In genomic region chr17:10673318-10673717, GRCh38 we compare ENCODE assay signal across 28 cellular contexts.
"Had no signal": no experiment of that assay in that cellular context is flagged by ENCODE, and none has a peak within 500 bp of the region (broad histone marks: within the 10 kb centered on the region; RNA-seq: fewer than 3 reads in every experiment).

No MANE protein-coding gene starts in this region.

- H3K4me3 Mint-ChIP-seq: activated B cell treated with CpG ODN at 0.5 μM for 24 hours; activated CD4-positive, alpha-beta T cell treated with anti-CD3 and anti-CD28 coated beads for 36 hours; activated naive CD4-positive, alpha-beta T cell treated with anti-CD3 and anti-CD28 coated beads for 36 hours; activated naive CD8-positive, alpha-beta T cell treated with anti-CD3 and anti-CD28 coated beads, Interleukin-2, amount 10 ng/mL, durations not matched to agents 7 days and 5 days; activated T-cell treated with anti-CD3 and anti-CD28 coated beads, Interleukin-2, amount 50 U/mL, for 72 hours; brain; naive thymus-derived CD4-positive, alpha-beta T cell; stimulated activated effector memory CD8-positive, alpha-beta T cell treated with anti-CD3 and anti-CD28 coated beads, Interleukin-12 subunit alpha, Interleukin-12 subunit beta, amount 100 ng/mL, for 72 hours; T-helper 1 cell treated with Interleukin-12 subunit alpha and Interleukin-12 subunit beta and Interleukin-4 antibody, amounts not matched to agents 30 μg/mL and 1 μg/mL, for 36 hours had no signal

- H3K27me3 ChIP-seq: neutrophil, pancreas, right lobe of liver, stomach, uterus had no signal

- H3K36me3 ChIP-seq: uterus had no signal

- H3K4me3 ChIP-seq: pancreas, right lobe of liver, stomach, uterus had no signal

- DNase-seq: activated B cell treated with CpG ODN at 0.5 μM for 24 hours; activated CD4-positive, alpha-beta T cell treated with anti-CD3 and anti-CD28 coated beads for 36 hours; activated CD4-positive, alpha-beta T cell treated with anti-CD3 and anti-CD28 coated beads, Interleukin-2, amount 50 U/mL, for 4 hours; activated effector memory CD4-positive, alpha-beta T cell treated with Interleukin-2 at 50 U/mL for 16 hours; activated naive CD4-positive, alpha-beta T cell treated with anti-CD3 and anti-CD28 coated beads for 36 hours; activated naive CD8-positive, alpha-beta T cell treated with anti-CD3 and anti-CD28 coated beads, Interleukin-2, amount 10 ng/mL, durations not matched to agents 7 days and 5 days; activated T-cell treated with anti-CD3 and anti-CD28 coated beads, Interleukin-2, amount 50 U/mL, for 72 hours; anterior cingulate cortex; caudate nucleus; dermis blood vessel endothelial cell; effector memory CD4-positive, alpha-beta T cell; head of caudate nucleus; left colon; mesenchymal stem cell; naive thymus-derived CD4-positive, alpha-beta T cell; pancreas; right lobe of liver; small intestine; stimulated activated CD4-positive, alpha-beta T cell treated with anti-CD3 and anti-CD28 coated beads, Interleukin-2, amount 100 ng/mL, for 24 hours; stomach; T1000; trophoblast cell; uterus had no signal

- H3K9me3 Mint-ChIP-seq: activated B cell treated with CpG ODN at 0.5 μM for 24 hours; activated naive CD4-positive, alpha-beta T cell treated with anti-CD3 and anti-CD28 coated beads for 36 hours; activated naive CD8-positive, alpha-beta T cell treated with anti-CD3 and anti-CD28 coated beads, Interleukin-2, amount 10 ng/mL, durations not matched to agents 7 days and 5 days; activated T-cell treated with anti-CD3 and anti-CD28 coated beads, Interleukin-2, amount 50 U/mL, for 72 hours; brain; naive thymus-derived CD4-positive, alpha-beta T cell; stimulated activated effector memory CD8-positive, alpha-beta T cell treated with anti-CD3 and anti-CD28 coated beads, Interleukin-12 subunit alpha, Interleukin-12 subunit beta, amount 100 ng/mL, for 72 hours; T-helper 1 cell treated with Interleukin-12 subunit alpha and Interleukin-12 subunit beta and Interleukin-4 antibody, amounts not matched to agents 30 μg/mL and 1 μg/mL, for 36 hours had no signal

- H3K27ac Mint-ChIP-seq: activated B cell treated with CpG ODN at 0.5 μM for 24 hours; activated CD4-positive, alpha-beta T cell treated with anti-CD3 and anti-CD28 coated beads for 36 hours; activated naive CD4-positive, alpha-beta T cell treated with anti-CD3 and anti-CD28 coated beads for 36 hours; activated naive CD8-positive, alpha-beta T cell treated with anti-CD3 and anti-CD28 coated beads, Interleukin-2, amount 10 ng/mL, durations not matched to agents 7 days and 5 days; activated T-cell treated with anti-CD3 and anti-CD28 coated beads, Interleukin-2, amount 50 U/mL, for 72 hours; stimulated activated effector memory CD8-positive, alpha-beta T cell treated with anti-CD3 and anti-CD28 coated beads, Interleukin-12 subunit alpha, Interleukin-12 subunit beta, amount 100 ng/mL, for 72 hours; T-helper 1 cell treated with Interleukin-12 subunit alpha and Interleukin-12 subunit beta and Interleukin-4 antibody, amounts not matched to agents 30 μg/mL and 1 μg/mL, for 36 hours had no signal

- H3K27ac ChIP-seq: neutrophil, pancreas, right lobe of liver, stomach, uterus had no signal

- H3K4me1 Mint-ChIP-seq: activated B cell treated with CpG ODN at 0.5 μM for 24 hours; activated CD4-positive, alpha-beta T cell treated with anti-CD3 and anti-CD28 coated beads for 36 hours; activated naive CD8-positive, alpha-beta T cell treated with anti-CD3 and anti-CD28 coated beads, Interleukin-2, amount 10 ng/mL, durations not matched to agents 7 days and 5 days; stimulated activated effector memory CD8-positive, alpha-beta T cell treated with anti-CD3 and anti-CD28 coated beads, Interleukin-12 subunit alpha, Interleukin-12 subunit beta, amount 100 ng/mL, for 72 hours had no signal

- H3K36me3 Mint-ChIP-seq: activated naive CD8-positive, alpha-beta T cell treated with anti-CD3 and anti-CD28 coated beads, Interleukin-2, amount 10 ng/mL, durations not matched to agents 7 days and 5 days had no signal

- ATAC-seq: activated CD4-positive, alpha-beta T cell treated with anti-CD3 and anti-CD28 coated beads for 36 hours; activated T-cell treated with anti-CD3 and anti-CD28 coated beads, Interleukin-2, amount 50 U/mL, for 72 hours; esophagus mucosa; left colon; naive thymus-derived CD4-positive, alpha-beta T cell; right lobe of liver; stimulated activated effector memory CD8-positive, alpha-beta T cell treated with anti-CD3 and anti-CD28 coated beads, Interleukin-12 subunit alpha, Interleukin-12 subunit beta, amount 100 ng/mL, for 72 hours had no signal

- H3K4me1 ChIP-seq: pancreas, right lobe of liver, stomach, uterus had no signal

- H3K9me3 ChIP-seq: neutrophil, pancreas, right lobe of liver, stomach, uterus had no signal

- H3K27me3 Mint-ChIP-seq: activated B cell treated with CpG ODN at 0.5 μM for 24 hours; activated CD4-positive, alpha-beta T cell treated with anti-CD3 and anti-CD28 coated beads for 36 hours; activated naive CD8-positive, alpha-beta T cell treated with anti-CD3 and anti-CD28 coated beads, Interleukin-2, amount 10 ng/mL, durations not matched to agents 7 days and 5 days; brain; naive thymus-derived CD4-positive, alpha-beta T cell had no signal
